9 cellular contexts compared by ENCODE assay signal in the genomic region with DNA sequence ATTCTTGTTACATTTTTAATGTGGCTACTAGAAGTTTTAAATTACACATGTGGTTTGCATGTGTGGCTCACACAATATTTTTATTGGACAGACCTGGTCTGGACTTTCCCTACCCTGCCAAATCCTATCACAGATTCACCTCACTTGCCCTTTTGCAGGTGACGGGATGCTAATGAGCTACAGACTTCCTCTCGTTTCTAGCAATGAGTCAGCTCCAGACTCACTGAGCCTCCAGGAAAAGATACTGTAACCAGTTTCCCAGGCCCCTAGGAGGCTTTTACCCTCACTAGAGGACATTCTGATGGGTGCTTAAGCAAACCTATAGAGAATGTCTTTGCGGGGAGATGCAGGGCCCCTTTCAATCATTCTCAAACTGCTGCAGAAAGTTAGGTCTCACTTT.
DNase-seq lines count a peak whose midpoint lies in the region; ATAC-seq and TF ChIP-seq lines count a peak whose summit lies in the region.
"Had no signal": no experiment of that assay in that cellular context is flagged by ENCODE, and none has a peak within 500 bp of the region (broad histone marks: within the 10 kb centered on the region; RNA-seq: fewer than 3 reads in every experiment).

No MANE protein-coding gene starts in this region.

- no peaks in the 10 kb centered on the region for H3K27me3 Mint-ChIP-seq in activated CD8-positive, alpha-beta T cell treated with anti-CD3 and anti-CD28 coated beads, Interleukin-2, amount 10 ng/mL, durations not matched to agents 7 days and 5 days (ENCODE audit: low read depth)
- peaks cover 7% of the 10 kb centered on the region for H3K27me3 Mint-ChIP-seq in stimulated activated memory B cell treated with anti-CD40 and anti-IgM and Interleukin-4, amounts not matched to agents 10 μg/mL and 1 μg/mL and 100 μg/mL, for 72 hours

- H3K27ac Mint-ChIP-seq in activated CD8-positive, alpha-beta T cell treated with anti-CD3 and anti-CD28 coated beads, Interleukin-2, amount 10 ng/mL, durations not matched to agents 7 days and 5 days, result no peak overlapping the region
- H3K27ac Mint-ChIP-seq in stimulated activated memory B cell treated with anti-CD40 and anti-IgM and Interleukin-4, amounts not matched to agents 10 μg/mL and 1 μg/mL and 100 μg/mL, for 72 hours, result no peak overlapping the region

- CTCF ChIA-PET in activated CD8-positive, alpha-beta T cell treated with anti-CD3 and anti-CD28 coated beads, Interleukin-2, amount 10 ng/mL, durations not matched to agents 7 days and 5 days (lab: Charles Lee), result interaction anchor here (1.0 kb wide), 1 partner anchor 135 kb away, joined by 3 read pairs; a partner anchor contains a TSS

- no peak overlapping the region for H3K4me3 Mint-ChIP-seq in activated CD8-positive, alpha-beta T cell treated with anti-CD3 and anti-CD28 coated beads, Interleukin-2, amount 10 ng/mL, durations not matched to agents 7 days and 5 days
- H3K4me3 Mint-ChIP-seq in stimulated activated memory B cell treated with anti-CD40 and anti-IgM and Interleukin-4, amounts not matched to agents 10 μg/mL and 1 μg/mL and 100 μg/mL, for 72 hours, result no peak overlapping the region

- TF ChIP-seq CTCF in esophagus muscularis mucosa (IDR thresholded peaks at IDR 0.05), result no peak

- no peaks in the 10 kb centered on the region for H3K36me3 Mint-ChIP-seq in activated CD8-positive, alpha-beta T cell treated with anti-CD3 and anti-CD28 coated beads, Interleukin-2, amount 10 ng/mL, durations not matched to agents 7 days and 5 days (ENCODE audit: low read depth)
- no peaks in the 10 kb centered on the region for H3K36me3 Mint-ChIP-seq in stimulated activated memory B cell treated with anti-CD40 and anti-IgM and Interleukin-4, amounts not matched to agents 10 μg/mL and 1 μg/mL and 100 μg/mL, for 72 hours

- H3K9me3 Mint-ChIP-seq in activated CD8-positive, alpha-beta T cell treated with anti-CD3 and anti-CD28 coated beads, Interleukin-2, amount 10 ng/mL, durations not matched to agents 7 days and 5 days (ENCODE audit: insufficient read depth), result no peaks in the 10 kb centered on the region
- peaks cover 3% of the 10 kb centered on the region for H3K9me3 Mint-ChIP-seq in stimulated activated memory B cell treated with anti-CD40 and anti-IgM and Interleukin-4, amounts not matched to agents 10 μg/mL and 1 μg/mL and 100 μg/mL, for 72 hours

- peaks cover 5% of the 10 kb centered on the region for H3K4me1 Mint-ChIP-seq in activated CD8-positive, alpha-beta T cell treated with anti-CD3 and anti-CD28 coated beads, Interleukin-2, amount 10 ng/mL, durations not matched to agents 7 days and 5 days (ENCODE audit: low read depth)
- H3K4me1 Mint-ChIP-seq in stimulated activated memory B cell treated with anti-CD40 and anti-IgM and Interleukin-4, amounts not matched to agents 10 μg/mL and 1 μg/mL and 100 μg/mL, for 72 hours, result peaks cover 31% of the 10 kb centered on the region

- intact Hi-C loops in esophagus muscularis mucosa (cut with DNase I), result no loop called here

- POLR2A ChIA-PET in activated CD8-positive, alpha-beta T cell treated with anti-CD3 and anti-CD28 coated beads, Interleukin-2, amount 10 ng/mL, durations not matched to agents 7 days and 5 days (lab: Charles Lee), result no interaction called here

- no peaks in the 10 kb centered on the region for H3K9me3 ChIP-seq in esophagus muscularis mucosa
- H3K9me3 ChIP-seq: neutrophil had no signal

- TF ChIP-seq POLR2A in esophagus muscularis mucosa (IDR thresholded peaks at IDR 0.05; ENCODE audit: low read depth), result no peak

- no peaks in the 10 kb centered on the region for H3K4me1 ChIP-seq in esophagus muscularis mucosa

- no peak overlapping the region for H3K27ac ChIP-seq in esophagus muscularis mucosa (replicated peaks in 1 of 4)
- H3K27ac ChIP-seq: neutrophil had no signal

- H3K27me3 ChIP-seq in H7 (ENCODE audit: control insufficient read depth, insufficient read depth, low read length) (no peaks in the 10 kb centered on the region), esophagus muscularis mucosa (no peaks in the 10 kb centered on the region)
- H3K27me3 ChIP-seq: neutrophil had no signal

- WGBS in esophagus muscularis mucosa, result 70% methylated on average over 3 of the region's 3 CpGs

- ATAC-seq in HG02938 (IDR thresholded peaks at IDR 0.05; ENCODE audit: unreplicated experiment), result peak; percentile 96
- peak; percentile 58 for ATAC-seq in activated CD8-positive, alpha-beta T cell treated with anti-CD3 and anti-CD28 coated beads, Interleukin-2, amount 10 ng/mL, durations not matched to agents 7 days and 5 days
- ATAC-seq in stimulated activated memory B cell treated with anti-CD40 and anti-IgM and Interleukin-4, amounts not matched to agents 10 μg/mL and 1 μg/mL and 100 μg/mL, for 72 hours, result peak; percentile 85

- H3K36me3 ChIP-seq in H7 (replicated peaks; ENCODE audit: control insufficient read depth, insufficient read depth, low read length) (no peaks in the 10 kb centered on the region), esophagus muscularis mucosa (no peaks in the 10 kb centered on the region)
- H3K36me3 ChIP-seq: neutrophil had no signal

- no peak for TF ChIP-seq EP300 in esophagus muscularis mucosa (IDR thresholded peaks at IDR 0.05)

- peak; percentile 10 for DNase-seq in activated T-cell treated with anti-CD3 and anti-CD28 coated beads for 24 hours (ENCODE audit: low read depth)
- DNase-seq in activated T-cell treated with anti-CD3 and anti-CD28 coated beads, Interleukin-2, amount 50 U/mL, for 1 hour, result no peak
- no peak for DNase-seq in activated CD8-positive, alpha-beta T cell treated with anti-CD3 and anti-CD28 coated beads, Interleukin-2, amount 10 ng/mL, durations not matched to agents 7 days and 5 days
- DNase-seq in H7, result no peak
- DNase-seq in esophagus muscularis mucosa (ENCODE audit: extremely low spot score), result no peak
- no peak for DNase-seq in foreskin melanocyte

- no peak overlapping the region for H3K4me3 ChIP-seq in H7 (ENCODE audit: insufficient read depth, low read depth, low read length)
- no peak overlapping the region for H3K4me3 ChIP-seq in esophagus muscularis mucosa
